In the genomic region with DNA sequence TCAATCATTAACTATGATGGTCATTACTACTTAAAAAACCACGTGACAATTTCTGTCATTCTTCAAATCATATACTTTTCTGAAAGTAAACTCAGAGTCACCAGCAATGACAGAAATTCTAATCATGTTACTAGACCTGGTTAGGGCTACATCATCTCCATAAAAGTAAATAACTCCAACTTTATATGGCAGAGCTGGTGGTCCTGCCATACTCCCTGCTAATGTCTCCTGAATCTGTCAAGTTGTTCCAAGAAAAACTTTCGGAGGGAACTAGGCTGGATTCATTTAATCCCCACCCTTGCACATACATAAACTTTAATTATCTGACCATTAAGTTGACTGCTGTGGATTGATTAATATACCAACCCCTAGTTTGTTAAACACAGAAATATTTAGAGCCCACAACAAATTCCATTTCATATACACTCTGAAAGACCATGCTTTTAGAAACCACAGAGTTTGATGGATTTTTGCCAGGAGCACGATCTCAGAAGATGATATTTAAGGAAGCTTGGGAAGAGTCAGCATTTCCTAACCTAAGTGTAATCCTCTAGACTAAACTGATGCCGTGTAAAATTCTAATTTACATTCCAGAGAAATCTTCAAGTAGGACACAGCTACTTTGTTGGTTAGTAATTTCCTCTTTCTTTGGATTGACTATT, we compare ENCODE assay signal across 17 cellular contexts.
A peak's percentile ranks its signal among the peaks of the same experiment; 100 is the strongest.
DNase-seq lines count a peak whose midpoint lies in the region; ATAC-seq and TF ChIP-seq lines count a peak whose summit lies in the region.
"Had no signal": no experiment of that assay in that cellular context is flagged by ENCODE, and none has a peak within 500 bp of the region (broad histone marks: within the 10 kb centered on the region; RNA-seq: fewer than 3 reads in every experiment).

No MANE protein-coding gene starts in this region.

- peak overlapping the region; percentile 50 for H3K4me2 ChIP-seq in smooth muscle cell

- no peaks in the 10 kb centered on the region for H3K36me3 ChIP-seq in smooth muscle cell (ENCODE audit: low read depth)
- H3K36me3 ChIP-seq: ovary had no signal

- peaks cover 6% of the 10 kb centered on the region for H3K4me1 ChIP-seq in smooth muscle cell (ENCODE audit: low read depth)

- H3K4me3 ChIP-seq in fibroblast of the aortic adventitia (ENCODE audit: low read depth, low read length) (no peak overlapping the region), smooth muscle cell (no peak overlapping the region)
- H3K4me3 ChIP-seq: ovary had no signal

- H3F3A ChIP-seq in smooth muscle cell (ENCODE audit: low read depth) = no peaks in the 10 kb centered on the region

- H2AFZ ChIP-seq in smooth muscle cell (ENCODE audit: low read depth) = no peak overlapping the region

- H3K9ac ChIP-seq in smooth muscle cell (ENCODE audit: low read depth) = peak overlapping the region; percentile 2

- TF ChIP-seq CTCF in fibroblast of the aortic adventitia (IDR thresholded peaks at IDR 0.05; ENCODE audit: insufficient read depth, low read length) (no peak), smooth muscle cell (IDR thresholded peaks at IDR 0.05; ENCODE audit: borderline replicate concordance, insufficient read depth, poor library complexity, severe bottlenecking) (no peak)

- peak; percentile 98 for DNase-seq in GM04503 (ENCODE audit: low read depth)
- peak; percentile 13 for DNase-seq in fibroblast of the aortic adventitia (ENCODE audit: low read depth)
- DNase-seq in smooth muscle cell (lab: John Stamatoyannopoulos, UW; ENCODE audit: unreplicated experiment) = no peak
- DNase-seq in NCI-H2227 (lab: John Stamatoyannopoulos, UW; ENCODE audit: unreplicated experiment) = no peak
- DNase-seq in midbrain (lab: John Stamatoyannopoulos, UW) = no peak
- no peak for DNase-seq in kidney glomerular epithelial cell (lab: John Stamatoyannopoulos, UW)
- DNase-seq: activated CD8-positive, alpha-beta memory T cell treated with anti-CD3 and anti-CD28 coated beads, Interleukin-2, amount 10 ng/mL, durations not matched to agents 7 days and 5 days; activated gamma-delta T cell treated with Interleukin-2 at 50 U/mL for 16 hours; CD4-positive, alpha-beta memory T cell; central memory CD4-positive, alpha-beta T cell; NCI-H146; ovary; stimulated activated CD4-positive, alpha-beta T cell treated with anti-CD3 and anti-CD28 coated beads, Interleukin-12 subunit alpha, Interleukin-12 subunit beta, amount 100 ng/mL, for 4 hours; T-cell had no signal

- H3K9me3 ChIP-seq in smooth muscle cell (replicated peaks; ENCODE audit: low read depth) = no peaks in the 10 kb centered on the region
- H3K9me3 ChIP-seq: ovary had no signal

- H3K27me3 ChIP-seq in smooth muscle cell (ENCODE audit: low read depth) = no peaks in the 10 kb centered on the region
- H3K27me3 ChIP-seq: ovary had no signal

- ATAC-seq in SK-N-SH treated with all-trans-retinoic acid at 6 μM for 48 hours (peak; percentile 92), GM21423 (IDR thresholded peaks at IDR 0.05; ENCODE audit: unreplicated experiment) (no peak)
- ATAC-seq: activated CD8-positive, alpha-beta memory T cell treated with anti-CD3 and anti-CD28 coated beads, Interleukin-2, amount 10 ng/mL, durations not matched to agents 7 days and 5 days; T-cell; WTC11 had no signal

- no peaks in the 10 kb centered on the region for H4K20me1 ChIP-seq in smooth muscle cell (ENCODE audit: low read depth)

- WGBS in smooth muscle cell (ENCODE audit: low lambda C conversion rate) = 18% methylated on average over 4 of the region's 4 CpGs

- no peaks in the 10 kb centered on the region for H3K79me2 ChIP-seq in smooth muscle cell (ENCODE audit: low read depth)

- peak overlapping the region; percentile 96 for H3K27ac ChIP-seq in smooth muscle cell (ENCODE audit: low read depth)
- H3K27ac ChIP-seq: ovary had no signal

TF ChIP-seq in SK-N-SH treated with all-trans-retinoic acid at 6 μM for 48 hours, 23 proteins besides CTCF, POLR2A, EP300 and RAD21:
- TF ChIP-seq ZFP30 (CRISPR knock-in tag; IDR thresholded peaks at IDR 0.05) (no peak), ISL1 (CRISPR knock-in tag; IDR thresholded peaks at IDR 0.05) (peak; percentile 75), ZC3H10 (CRISPR knock-in tag; IDR thresholded peaks at IDR 0.05) (peak; percentile 60; the same call in 1 of the 2 replicates)

Comparison
In these comparisons a context has a peak if more than half of its experiments do, and no peak if none do; other contexts are left out.
1. DNase-seq: peak in GM04503 (single experiment) and fibroblast of the aortic adventitia (single experiment); none in smooth muscle cell (single experiment), NCI-H2227 (single experiment), midbrain (single experiment) and kidney glomerular epithelial cell (single experiment).